In the genomic region with DNA sequence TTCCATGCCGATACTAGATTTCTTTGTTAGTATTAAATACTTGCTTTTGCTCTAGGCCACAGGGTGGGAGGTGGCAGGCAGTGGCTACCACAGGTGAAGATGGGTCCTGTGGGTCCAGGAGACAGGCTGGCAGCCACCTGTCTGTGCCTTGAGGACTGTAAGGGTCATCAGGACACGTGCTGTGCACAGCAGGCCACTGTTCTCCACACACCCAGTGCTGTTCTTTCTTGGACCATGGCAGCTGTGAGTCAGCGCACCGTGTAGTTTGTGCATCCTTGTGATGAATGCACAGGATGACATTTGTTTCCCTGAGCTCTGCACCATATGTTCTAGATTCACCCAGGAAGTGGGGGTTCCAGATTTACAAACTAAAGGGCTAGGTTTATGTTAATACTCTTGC, we compare ENCODE assay signal across 2 cellular contexts.
TF ChIP-seq lines count a peak whose summit lies in the region.

No MANE protein-coding gene starts in this region.

TF ChIP-seq in H1, 55 proteins besides CTCF, POLR2A, EP300 and RAD21:
- TF ChIP-seq, protein P1, sequence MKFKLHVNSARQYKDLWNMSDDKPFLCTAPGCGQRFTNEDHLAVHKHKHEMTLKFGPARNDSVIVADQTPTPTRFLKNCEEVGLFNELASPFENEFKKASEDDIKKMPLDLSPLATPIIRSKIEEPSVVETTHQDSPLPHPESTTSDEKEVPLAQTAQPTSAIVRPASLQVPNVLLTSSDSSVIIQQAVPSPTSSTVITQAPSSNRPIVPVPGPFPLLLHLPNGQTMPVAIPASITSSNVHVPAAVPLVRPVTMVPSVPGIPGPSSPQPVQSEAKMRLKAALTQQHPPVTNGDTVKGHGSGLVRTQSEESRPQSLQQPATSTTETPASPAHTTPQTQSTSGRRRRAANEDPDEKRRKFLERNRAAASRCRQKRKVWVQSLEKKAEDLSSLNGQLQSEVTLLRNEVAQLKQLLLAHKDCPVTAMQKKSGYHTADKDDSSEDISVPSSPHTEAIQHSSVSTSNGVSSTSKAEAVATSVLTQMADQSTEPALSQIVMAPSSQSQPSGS (IDR thresholded peaks at IDR 0.05; ENCODE audit: low read length) = no peak
- TF ChIP-seq TEAD4 (IDR thresholded peaks at IDR 0.05; ENCODE audit: low read depth, low read length) (no peak), EGR1 (IDR thresholded peaks at IDR 0.05; ENCODE audit: borderline replicate concordance, low read depth, low read length) (no peak), CTBP2 (IDR thresholded peaks at IDR 0.05; ENCODE audit: borderline replicate concordance, insufficient read depth, insufficient read length, low read length) (no peak), PHF8 (conservative IDR thresholded peaks at IDR 0.05; ENCODE audit: low read depth, low read length) (no peak), SIX5 (IDR thresholded peaks at IDR 0.05; ENCODE audit: low read depth, low read length) (no peak), EZH2 (IDR thresholded peaks at IDR 0.05; ENCODE audit: low read depth, low read length, severe bottlenecking) (no peak), KDM1A (IDR thresholded peaks at IDR 0.05; ENCODE audit: borderline replicate concordance, low read length) (no peak), YY1 (IDR thresholded peaks at IDR 0.05; ENCODE audit: low read depth, low read length) (no peak)
- TF ChIP-seq, protein P2, sequence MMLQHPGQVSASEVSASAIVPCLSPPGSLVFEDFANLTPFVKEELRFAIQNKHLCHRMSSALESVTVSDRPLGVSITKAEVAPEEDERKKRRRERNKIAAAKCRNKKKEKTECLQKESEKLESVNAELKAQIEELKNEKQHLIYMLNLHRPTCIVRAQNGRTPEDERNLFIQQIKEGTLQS (IDR thresholded peaks at IDR 0.05; ENCODE audit: insufficient read depth, low read depth, low read length) = no peak

TF ChIP-seq in GM12891, 5 proteins besides CTCF, POLR2A, EP300 and RAD21:
- no peak for TF ChIP-seq TAF1 (IDR thresholded peaks at IDR 0.05; ENCODE audit: low read depth, low read length)
- no peak for TF ChIP-seq POU2F2 (IDR thresholded peaks at IDR 0.05; ENCODE audit: low read depth, low read length)
- no peak for TF ChIP-seq SPI1 (IDR thresholded peaks at IDR 0.05; ENCODE audit: low read depth, low read length)
- TF ChIP-seq POLR2AphosphoS5 (IDR thresholded peaks at IDR 0.05; ENCODE audit: low read depth, low read length) = no peak
- TF ChIP-seq PAX5 (IDR thresholded peaks at IDR 0.05; ENCODE audit: insufficient read depth, low read length, severe bottlenecking) = no peak
TF ChIP-seq in GM12891: peak in this region for 0.
